Comparison of ENCODE assay signal across 1 cellular context in the genomic region with DNA sequence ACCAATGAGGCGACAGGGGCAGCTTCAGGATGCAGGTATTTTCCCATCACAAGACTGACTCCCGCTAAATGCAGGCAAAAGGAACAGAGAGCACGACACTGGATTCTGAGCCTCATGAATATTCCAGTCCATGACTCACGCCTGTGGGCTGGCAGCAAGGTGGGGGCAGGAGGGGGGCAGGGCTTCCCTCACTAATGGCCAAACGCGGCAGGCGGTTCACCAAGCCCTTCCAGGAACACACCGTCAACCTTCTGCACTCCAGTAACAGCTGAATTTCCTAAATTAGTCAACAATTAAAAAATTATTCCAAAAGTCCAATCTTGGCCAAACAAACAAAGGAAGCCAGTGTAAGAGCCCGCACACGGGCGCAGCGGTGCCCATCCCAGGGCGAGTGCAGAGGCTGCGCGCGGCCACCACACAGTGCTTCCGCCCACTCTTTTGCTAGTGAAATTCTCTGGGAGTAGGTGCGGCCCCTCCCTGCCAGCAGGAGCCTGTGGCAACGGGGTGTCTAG.
TF ChIP-seq lines count a peak whose summit lies in the region.

No MANE protein-coding gene starts in this region.

TF ChIP-seq in HEK293, 187 proteins besides CTCF, POLR2A, EP300 and RAD21 (continued from another document and continues in another):
- TF ChIP-seq, protein P1, sequence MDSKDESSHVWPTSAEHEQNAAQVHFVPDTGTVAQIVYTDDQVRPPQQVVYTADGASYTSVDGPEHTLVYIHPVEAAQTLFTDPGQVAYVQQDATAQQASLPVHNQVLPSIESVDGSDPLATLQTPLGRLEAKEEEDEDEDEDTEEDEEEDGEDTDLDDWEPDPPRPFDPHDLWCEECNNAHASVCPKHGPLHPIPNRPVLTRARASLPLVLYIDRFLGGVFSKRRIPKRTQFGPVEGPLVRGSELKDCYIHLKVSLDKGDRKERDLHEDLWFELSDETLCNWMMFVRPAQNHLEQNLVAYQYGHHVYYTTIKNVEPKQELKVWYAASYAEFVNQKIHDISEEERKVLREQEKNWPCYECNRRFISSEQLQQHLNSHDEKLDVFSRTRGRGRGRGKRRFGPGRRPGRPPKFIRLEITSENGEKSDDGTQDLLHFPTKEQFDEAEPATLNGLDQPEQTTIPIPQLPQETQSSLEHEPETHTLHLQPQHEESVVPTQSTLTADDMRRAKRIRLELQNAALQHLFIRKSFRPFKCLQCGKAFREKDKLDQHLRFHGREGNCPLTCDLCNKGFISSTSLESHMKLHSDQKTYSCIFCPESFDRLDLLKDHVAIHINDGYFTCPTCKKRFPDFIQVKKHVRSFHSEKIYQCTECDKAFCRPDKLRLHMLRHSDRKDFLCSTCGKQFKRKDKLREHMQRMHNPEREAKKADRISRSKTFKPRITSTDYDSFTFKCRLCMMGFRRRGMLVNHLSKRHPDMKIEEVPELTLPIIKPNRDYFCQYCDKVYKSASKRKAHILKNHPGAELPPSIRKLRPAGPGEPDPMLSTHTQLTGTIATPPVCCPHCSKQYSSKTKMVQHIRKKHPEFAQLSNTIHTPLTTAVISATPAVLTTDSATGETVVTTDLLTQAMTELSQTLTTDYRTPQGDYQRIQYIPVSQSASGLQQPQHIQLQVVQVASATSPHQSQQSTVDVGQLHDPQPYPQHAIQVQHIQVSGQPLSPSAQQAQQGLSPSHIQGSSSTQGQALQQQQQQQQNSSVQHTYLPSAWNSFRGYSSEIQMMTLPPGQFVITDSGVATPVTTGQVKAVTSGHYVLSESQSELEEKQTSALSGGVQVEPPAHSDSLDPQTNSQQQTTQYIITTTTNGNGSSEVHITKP (tag by site-specific recombination; IDR thresholded peaks at IDR 0.05), result 0 out of 2 replicates have a peak, but pooled peaks have one; percentile 27
- TF ChIP-seq GLI2 (tag by site-specific recombination; IDR thresholded peaks at IDR 0.05; ENCODE audit: borderline replicate concordance, low read depth) (no peak; the same call in 1 of the 2 replicates), BCL11B (tag by site-specific recombination; IDR thresholded peaks at IDR 0.05; ENCODE audit: low read depth) (no peak), ZNF2 (tag by site-specific recombination; IDR thresholded peaks at IDR 0.05) (peak; percentile 56; the same call in 1 of the 2 replicates), ZNF394 (tag by site-specific recombination; IDR thresholded peaks at IDR 0.05; ENCODE audit: borderline replicate concordance) (no peak), ZNF335 (tag by site-specific recombination; conservative IDR thresholded peaks at IDR 0.05) (peak; percentile 43; the same call in 1 of the 2 replicates), ZNF529 (tag by site-specific recombination; IDR thresholded peaks at IDR 0.05; ENCODE audit: insufficient replicate concordance) (no peak), ZNF23 (tag by site-specific recombination; IDR thresholded peaks at IDR 0.05; ENCODE audit: borderline replicate concordance) (no peak), KLF9 (tag by site-specific recombination; IDR thresholded peaks at IDR 0.05; ENCODE audit: low read depth) (peak; percentile 34; the same call in 1 of the 2 replicates), ZNF266 (tag by site-specific recombination; IDR thresholded peaks at IDR 0.05; ENCODE audit: low read depth) (no peak), ZNF629 (tag by site-specific recombination; IDR thresholded peaks at IDR 0.05) (peak; percentile 69), ZNF580 (tag by site-specific recombination; IDR thresholded peaks at IDR 0.05) (no peak), PRDM1 (tag by site-specific recombination; IDR thresholded peaks at IDR 0.05) (no peak), MEIS1 (CRISPR knock-in tag; IDR thresholded peaks at IDR 0.05; ENCODE audit: borderline replicate concordance) (no peak), ZNF184 (tag by site-specific recombination; IDR thresholded peaks at IDR 0.05) (no peak), ZFP41 (tag by site-specific recombination; IDR thresholded peaks at IDR 0.05; ENCODE audit: borderline replicate concordance) (no peak), ZBTB48 (tag by site-specific recombination; IDR thresholded peaks at IDR 0.05) (no peak), OSR2 (tag by site-specific recombination; IDR thresholded peaks at IDR 0.05) (no peak), ZNF366 (tag by site-specific recombination; conservative IDR thresholded peaks at IDR 0.05) (peak; percentile 9; the same call in 1 of the 2 replicates), ZBTB17 (tag by site-specific recombination; IDR thresholded peaks at IDR 0.05) (no peak; the same call in 1 of the 2 replicates), GLIS2 (tag by site-specific recombination; IDR thresholded peaks at IDR 0.05) (peak; percentile 33; the same call in 1 of the 2 replicates), ZNF416 (tag by site-specific recombination; IDR thresholded peaks at IDR 0.05) (no peak), TSHZ1 (tag by site-specific recombination; IDR thresholded peaks at IDR 0.05; ENCODE audit: borderline replicate concordance) (no peak), ZNF223 (tag by site-specific recombination; IDR thresholded peaks at IDR 0.05) (no peak), EGR2 (tag by site-specific recombination; IDR thresholded peaks at IDR 0.05; ENCODE audit: low read depth) (peak; percentile 83), TCF7L2 (IDR thresholded peaks at IDR 0.05; ENCODE audit: borderline replicate concordance, low read depth, low read length) (no peak), ZNF114 (tag by site-specific recombination; IDR thresholded peaks at IDR 0.05) (no peak), KLF17 (tag by site-specific recombination; IDR thresholded peaks at IDR 0.05) (peak; percentile 68; the same call in 1 of the 2 replicates), PRDM4 (tag by site-specific recombination; IDR thresholded peaks at IDR 0.05) (no peak), ZNF561 (tag by site-specific recombination; IDR thresholded peaks at IDR 0.05; ENCODE audit: borderline replicate concordance) (no peak), GLIS1 (tag by site-specific recombination; IDR thresholded peaks at IDR 0.05) (peak; percentile 16; the same call in 1 of the 2 replicates)
- TF ChIP-seq, protein P2, sequence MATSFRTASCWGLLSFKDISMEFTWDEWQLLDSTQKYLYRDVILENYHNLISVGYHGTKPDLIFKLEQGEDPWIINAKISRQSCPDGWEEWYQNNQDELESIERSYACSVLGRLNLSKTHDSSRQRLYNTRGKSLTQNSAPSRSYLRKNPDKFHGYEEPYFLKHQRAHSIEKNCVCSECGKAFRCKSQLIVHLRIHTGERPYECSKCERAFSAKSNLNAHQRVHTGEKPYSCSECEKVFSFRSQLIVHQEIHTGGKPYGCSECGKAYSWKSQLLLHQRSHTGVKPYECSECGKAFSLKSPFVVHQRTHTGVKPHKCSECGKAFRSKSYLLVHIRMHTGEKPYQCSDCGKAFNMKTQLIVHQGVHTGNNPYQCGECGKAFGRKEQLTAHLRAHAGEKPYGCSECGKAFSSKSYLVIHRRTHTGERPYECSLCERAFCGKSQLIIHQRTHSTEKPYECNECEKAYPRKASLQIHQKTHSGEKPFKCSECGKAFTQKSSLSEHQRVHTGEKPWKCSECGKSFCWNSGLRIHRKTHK (tag by site-specific recombination; IDR thresholded peaks at IDR 0.05), result no peak
- TF ChIP-seq, protein P3, sequence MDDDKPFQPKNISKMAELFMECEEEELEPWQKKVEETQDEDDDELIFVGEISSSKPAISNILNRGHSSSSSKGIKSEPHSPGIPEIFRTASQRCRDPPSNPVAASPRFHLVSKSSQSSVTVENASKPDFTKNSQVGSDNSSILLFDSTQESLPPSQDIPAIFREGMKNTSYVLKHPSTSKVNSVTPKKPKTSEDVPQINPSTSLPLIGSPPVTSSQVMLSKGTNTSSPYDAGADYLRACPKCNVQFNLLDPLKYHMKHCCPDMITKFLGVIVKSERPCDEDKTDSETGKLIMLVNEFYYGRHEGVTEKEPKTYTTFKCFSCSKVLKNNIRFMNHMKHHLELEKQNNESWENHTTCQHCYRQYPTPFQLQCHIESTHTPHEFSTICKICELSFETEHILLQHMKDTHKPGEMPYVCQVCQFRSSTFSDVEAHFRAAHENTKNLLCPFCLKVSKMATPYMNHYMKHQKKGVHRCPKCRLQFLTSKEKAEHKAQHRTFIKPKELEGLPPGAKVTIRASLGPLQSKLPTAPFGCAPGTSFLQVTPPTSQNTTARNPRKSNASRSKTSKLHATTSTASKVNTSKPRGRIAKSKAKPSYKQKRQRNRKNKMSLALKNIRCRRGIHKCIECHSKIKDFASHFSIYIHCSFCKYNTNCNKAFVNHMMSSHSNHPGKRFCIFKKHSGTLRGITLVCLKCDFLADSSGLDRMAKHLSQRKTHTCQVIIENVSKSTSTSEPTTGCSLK (tag by site-specific recombination; IDR thresholded peaks at IDR 0.05), result no peak
- TF ChIP-seq, protein P4, sequence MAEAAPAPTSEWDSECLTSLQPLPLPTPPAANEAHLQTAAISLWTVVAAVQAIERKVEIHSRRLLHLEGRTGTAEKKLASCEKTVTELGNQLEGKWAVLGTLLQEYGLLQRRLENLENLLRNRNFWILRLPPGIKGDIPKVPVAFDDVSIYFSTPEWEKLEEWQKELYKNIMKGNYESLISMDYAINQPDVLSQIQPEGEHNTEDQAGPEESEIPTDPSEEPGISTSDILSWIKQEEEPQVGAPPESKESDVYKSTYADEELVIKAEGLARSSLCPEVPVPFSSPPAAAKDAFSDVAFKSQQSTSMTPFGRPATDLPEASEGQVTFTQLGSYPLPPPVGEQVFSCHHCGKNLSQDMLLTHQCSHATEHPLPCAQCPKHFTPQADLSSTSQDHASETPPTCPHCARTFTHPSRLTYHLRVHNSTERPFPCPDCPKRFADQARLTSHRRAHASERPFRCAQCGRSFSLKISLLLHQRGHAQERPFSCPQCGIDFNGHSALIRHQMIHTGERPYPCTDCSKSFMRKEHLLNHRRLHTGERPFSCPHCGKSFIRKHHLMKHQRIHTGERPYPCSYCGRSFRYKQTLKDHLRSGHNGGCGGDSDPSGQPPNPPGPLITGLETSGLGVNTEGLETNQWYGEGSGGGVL (tag by site-specific recombination; IDR thresholded peaks at IDR 0.05), result peak; percentile 92
- TF ChIP-seq, protein P5, sequence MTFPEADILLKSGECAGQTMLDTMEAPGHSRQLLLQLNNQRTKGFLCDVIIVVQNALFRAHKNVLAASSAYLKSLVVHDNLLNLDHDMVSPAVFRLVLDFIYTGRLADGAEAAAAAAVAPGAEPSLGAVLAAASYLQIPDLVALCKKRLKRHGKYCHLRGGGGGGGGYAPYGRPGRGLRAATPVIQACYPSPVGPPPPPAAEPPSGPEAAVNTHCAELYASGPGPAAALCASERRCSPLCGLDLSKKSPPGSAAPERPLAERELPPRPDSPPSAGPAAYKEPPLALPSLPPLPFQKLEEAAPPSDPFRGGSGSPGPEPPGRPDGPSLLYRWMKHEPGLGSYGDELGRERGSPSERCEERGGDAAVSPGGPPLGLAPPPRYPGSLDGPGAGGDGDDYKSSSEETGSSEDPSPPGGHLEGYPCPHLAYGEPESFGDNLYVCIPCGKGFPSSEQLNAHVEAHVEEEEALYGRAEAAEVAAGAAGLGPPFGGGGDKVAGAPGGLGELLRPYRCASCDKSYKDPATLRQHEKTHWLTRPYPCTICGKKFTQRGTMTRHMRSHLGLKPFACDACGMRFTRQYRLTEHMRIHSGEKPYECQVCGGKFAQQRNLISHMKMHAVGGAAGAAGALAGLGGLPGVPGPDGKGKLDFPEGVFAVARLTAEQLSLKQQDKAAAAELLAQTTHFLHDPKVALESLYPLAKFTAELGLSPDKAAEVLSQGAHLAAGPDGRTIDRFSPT (tag by site-specific recombination; IDR thresholded peaks at IDR 0.05), result peak; percentile 51; the same call in 1 of the 2 replicates
